Comparison of ENCODE assay signal across 14 cellular contexts in the genomic region with DNA sequence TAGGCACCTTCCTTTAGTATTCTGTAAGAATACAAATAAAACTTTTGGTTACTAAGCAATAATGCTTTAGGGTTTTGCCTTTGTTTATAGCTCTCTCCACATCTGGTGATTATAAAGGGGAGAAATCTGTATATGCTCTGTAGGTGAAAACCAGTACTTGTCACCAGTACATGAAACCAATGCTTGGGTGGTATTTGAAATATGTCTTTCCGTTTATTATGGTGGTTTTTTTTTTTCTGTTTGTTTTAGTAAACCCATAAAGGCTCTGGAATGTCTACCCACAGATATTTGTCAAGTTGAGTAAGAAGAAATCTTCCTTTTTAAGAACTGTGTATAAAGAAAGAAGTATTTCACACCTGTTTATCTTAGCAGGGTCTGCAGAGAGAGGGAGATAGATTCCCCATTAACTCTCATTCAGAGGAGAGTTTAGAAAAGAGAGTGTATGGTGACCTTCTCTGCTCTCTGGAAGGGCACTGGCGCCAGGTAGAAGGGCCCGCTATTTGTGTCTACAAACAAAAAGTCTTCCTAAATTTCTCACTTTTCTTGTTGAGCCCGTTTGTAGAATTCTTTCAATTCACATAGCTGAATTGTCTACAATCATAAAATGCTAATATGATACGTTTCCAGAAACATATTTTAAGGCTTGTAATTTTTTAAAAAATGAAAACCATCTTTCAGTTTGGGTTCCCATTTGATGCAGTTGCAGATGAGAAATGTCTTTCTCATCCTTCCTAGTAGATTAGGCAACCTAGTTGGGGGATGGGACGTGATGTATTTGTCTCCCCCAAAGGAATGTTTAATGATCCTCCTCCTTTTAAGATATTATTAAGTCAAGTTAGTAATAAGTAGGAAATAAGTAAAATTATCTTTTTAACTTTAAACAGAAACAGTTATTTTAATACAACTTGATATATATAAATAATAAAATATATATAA. TPM values are rescaled to one million over a fixed set of nuclear protein-coding genes. Genes with fewer than 3 reads are reported as not detected.
A peak's percentile ranks its signal among the peaks of the same experiment; 100 is the strongest.
DNase-seq lines count a peak whose midpoint lies in the region; ATAC-seq, FAIRE-seq and TF ChIP-seq lines count a peak whose summit lies in the region.
"Had no signal": no experiment of that assay in that cellular context is flagged by ENCODE, and none has a peak within 500 bp of the region (broad histone marks: within the 10 kb centered on the region; RNA-seq: fewer than 3 reads in every experiment).

No MANE protein-coding gene starts in this region.

- H3K36me3 ChIP-seq in heart left ventricle (peaks cover 0 to 6% (median 0%) of the 10 kb centered on the region in 9 donors), keratinocyte (ENCODE audit: control insufficient read depth in 2 of 2, extremely low read depth in 1 of 2, insufficient read depth in 2 of 2, low read length in 2 of 2) (no peaks in the 10 kb centered on the region)
- H3K36me3 ChIP-seq in CD8-positive, alpha-beta T cell (ENCODE audit: insufficient read depth, low read length): no peaks in the 10 kb centered on the region

- H3K4me1 Mint-ChIP-seq in type B pancreatic cell (ENCODE audit: unreplicated experiment): peaks cover 16% of the 10 kb centered on the region
- H3K4me1 Mint-ChIP-seq in CD8-positive, alpha-beta T cell (ENCODE audit: low read depth): no peaks in the 10 kb centered on the region

- TF ChIP-seq POLR2A in heart left ventricle (IDR thresholded peaks at IDR 0.05): no peak

- peaks cover 0 to 48% (median 14%) of the 10 kb centered on the region in 12 donors for H3K4me1 ChIP-seq in heart left ventricle
- peaks cover 2% of the 10 kb centered on the region for H3K4me1 ChIP-seq in right cardiac atrium (ENCODE audit: control insufficient read depth, insufficient read depth, low read length)
- H3K4me1 ChIP-seq in keratinocyte (ENCODE audit: control insufficient read depth, extremely low read depth, insufficient read depth, low read length): peaks cover 5% of the 10 kb centered on the region
- no peaks in the 10 kb centered on the region for H3K4me1 ChIP-seq in CD8-positive, alpha-beta T cell (ENCODE audit: insufficient read depth, low read length)

- WGBS in heart left ventricle, 4 donors: 59 to 65% (median 62%) methylated on average over 6 of the region's 6 CpGs
- 63% methylated on average over 6 of the region's 6 CpGs for WGBS in right cardiac atrium

- H3K9me3 Mint-ChIP-seq in type B pancreatic cell: peaks cover 6% of the 10 kb centered on the region
- H3K9me3 Mint-ChIP-seq in CD8-positive, alpha-beta T cell: no peaks in the 10 kb centered on the region

- H3K4me3 ChIP-seq in heart left ventricle (no peak overlapping the region), right cardiac atrium (ENCODE audit: low read length) (no peak overlapping the region), keratinocyte (ENCODE audit: control insufficient read depth in 2 of 3, extremely low read depth in 1 of 3, insufficient read depth in 2 of 3, low read depth in 1 of 3, low read length in 3 of 3) (no peak overlapping the region)
- H3K4me3 ChIP-seq in CD8-positive, alpha-beta T cell (ENCODE audit: low read depth, low read length): no peak overlapping the region
- H3K4me3 ChIP-seq: skin epidermis had no signal

- H2AFZ ChIP-seq in keratinocyte (ENCODE audit: control insufficient read depth, low read length): no peak overlapping the region

- FAIRE-seq in keratinocyte (lab: Jason Lieb, UNC): no peak
- FAIRE-seq: islet of Langerhans had no signal

- H4K20me1 ChIP-seq in keratinocyte (ENCODE audit: control insufficient read depth, extremely low read depth, insufficient read depth, low read length): no peaks in the 10 kb centered on the region

- CTCF ChIA-PET in CD8-positive, alpha-beta T cell (lab: Charles Lee): no interaction called here

- intact Hi-C loops in heart left ventricle (cut with DNase I) (no loop called here), right cardiac atrium (cut with DNase I) (no loop called here)
- intact Hi-C loops in CD8-positive, alpha-beta T cell (cut with DNase I, micrococcal nuclease): no loop called here

- H3K79me2 ChIP-seq in keratinocyte (ENCODE audit: control insufficient read depth, insufficient read depth, low read length): peaks cover 50% of the 10 kb centered on the region

- H3K27me3 Mint-ChIP-seq in type B pancreatic cell: no peaks in the 10 kb centered on the region
- peaks cover 2% of the 10 kb centered on the region for H3K27me3 Mint-ChIP-seq in CD8-positive, alpha-beta T cell (ENCODE audit: low read depth)

- TF ChIP-seq CTCF in heart left ventricle (IDR thresholded peaks at IDR 0.05) (no peak), VCaP (conservative IDR thresholded peaks at IDR 0.05) (no peak), keratinocyte (optimal IDR thresholded peaks at IDR 0.05 in 1 of 3, IDR thresholded peaks at IDR 0.05 in 1 of 3, conservative IDR thresholded peaks at IDR 0.05 in 1 of 3; ENCODE audit: extremely low read depth in 1 of 3, insufficient read depth in 2 of 3, low read length in 3 of 3) (no peak), type B pancreatic cell (conservative IDR thresholded peaks at IDR 0.05) (no peak)
- TF ChIP-seq CTCF in CD8-positive, alpha-beta T cell (IDR thresholded peaks at IDR 0.05): no peak

- dilution Hi-C loops in keratinocyte (cut with MboI; ENCODE audit: extremely low pct_ligation_motif_present, low sequenced_read_pairs): no loop called here

- POLR2A ChIA-PET in CD8-positive, alpha-beta T cell (lab: Charles Lee): interaction anchor here (0.6 kb wide), 1 partner anchor 1247 kb away, joined by 3 read pairs; no protein-coding TSS in a partner anchor

- no peak overlapping the region for H3K4me3 Mint-ChIP-seq in type B pancreatic cell
- no peak overlapping the region for H3K4me3 Mint-ChIP-seq in CD8-positive, alpha-beta T cell
- H3K4me3 Mint-ChIP-seq: activated T-cell treated with anti-CD3 and anti-CD28 coated beads, Interleukin-2, amount 50 U/mL, for 72 hours had no signal

- H3K9me3 ChIP-seq in heart left ventricle: peaks cover 0 to 18% (median 0%) of the 10 kb centered on the region in 12 donors
- no peaks in the 10 kb centered on the region for H3K9me3 ChIP-seq in right cardiac atrium (ENCODE audit: control insufficient read depth, low read length)
- no peaks in the 10 kb centered on the region for H3K9me3 ChIP-seq in keratinocyte (ENCODE audit: control insufficient read depth, low read depth, low read length)
- no peaks in the 10 kb centered on the region for H3K9me3 ChIP-seq in CD8-positive, alpha-beta T cell (ENCODE audit: low read length)

- DNase-seq in heart left ventricle (no peak), right cardiac atrium (no peak), keratinocyte (ENCODE audit: low read depth, low spot score) (no peak), type B pancreatic cell (ENCODE audit: extremely low spot score, unreplicated experiment) (no peak), retina (no peak)
- DNase-seq in CD8-positive, alpha-beta T cell: no peak
- no peak for DNase-seq in activated effector memory CD4-positive, alpha-beta T cell treated with Interleukin-2 at 50 U/mL for 16 hours
- DNase-seq: activated T-cell treated with anti-CD3 and anti-CD28 coated beads, Interleukin-2, amount 50 U/mL, for 72 hours; AML-193; NCI-H524; T1000 had no signal

- no peaks in the 10 kb centered on the region for H3K9me1 ChIP-seq in keratinocyte (ENCODE audit: control insufficient read depth, extremely low read depth, insufficient read depth, low read length)

- H3K4me2 ChIP-seq in keratinocyte (ENCODE audit: control insufficient read depth, extremely low read depth, insufficient read depth, low read depth, low read length): no peak overlapping the region

- H3K9ac ChIP-seq in keratinocyte (ENCODE audit: control insufficient read depth, extremely low read depth, insufficient read depth, low read length): no peak overlapping the region

- H3K27ac Mint-ChIP-seq in type B pancreatic cell: peak overlapping the region; percentile 30
- no peak overlapping the region for H3K27ac Mint-ChIP-seq in CD8-positive, alpha-beta T cell
- H3K27ac Mint-ChIP-seq: activated T-cell treated with anti-CD3 and anti-CD28 coated beads, Interleukin-2, amount 50 U/mL, for 72 hours had no signal

- peaks cover 13% of the 10 kb centered on the region for H3K36me3 Mint-ChIP-seq in type B pancreatic cell
- H3K36me3 Mint-ChIP-seq in CD8-positive, alpha-beta T cell: no peaks in the 10 kb centered on the region

- ATAC-seq in heart left ventricle (peak in 1 of 4 donors; percentile 54), right cardiac atrium (no peak)
- no peak for ATAC-seq in CD8-positive, alpha-beta T cell
- ATAC-seq: activated T-cell treated with anti-CD3 and anti-CD28 coated beads, Interleukin-2, amount 50 U/mL, for 72 hours had no signal

- H3K27me3 ChIP-seq in heart left ventricle (no peaks in the 10 kb centered on the region), right cardiac atrium (ENCODE audit: control insufficient read depth, insufficient read depth) (no peaks in the 10 kb centered on the region), keratinocyte (ENCODE audit: control insufficient read depth, extremely low read depth, insufficient read depth, low read length) (no peaks in the 10 kb centered on the region)
- no peaks in the 10 kb centered on the region for H3K27me3 ChIP-seq in CD8-positive, alpha-beta T cell (ENCODE audit: insufficient read depth, low read length)

- H3K27ac ChIP-seq in heart left ventricle: peak overlapping the region in 11 of 12 donors; percentile 1 to 65 (median 39)
- H3K27ac ChIP-seq in right cardiac atrium (ENCODE audit: low read length): no peak overlapping the region
- H3K27ac ChIP-seq in VCaP: peak overlapping the region; percentile 61
- peak overlapping the region; percentile 9 for H3K27ac ChIP-seq in keratinocyte (ENCODE audit: control insufficient read depth, insufficient read depth, low read length)
- H3K27ac ChIP-seq in CD8-positive, alpha-beta T cell (ENCODE audit: low read depth, low read length): no peak overlapping the region

RNA-seq across cellular contexts. Expression of gene MAP3K20, which starts 33.9 kb away (rescaled TPM):
- total RNA-seq in heart left ventricle: 100 to 1,000 TPM; 275 to 487 (median 451) TPM
- polyA plus RNA-seq in heart left ventricle: 100 to 1,000 TPM in 1 of 2 donors, 10 to 100 TPM in 1; 98.6 to 175 TPM
- total RNA-seq in right cardiac atrium: 100 to 1,000 TPM; 268 to 327 (median 295) TPM
- 86.3 TPM for polyA plus RNA-seq in right cardiac atrium
- 23.9 to 31.7 TPM (median 28.1 TPM) in 3 replicates for polyA plus RNA-seq in keratinocyte
- 16.6 TPM for polyA plus RNA-seq in keratinocyte (2011; ENCODE audit: low read depth)
- 18.3 and 35.3 TPM in 2 replicates for polyA plus RNA-seq in keratinocyte (2011; cell fraction: cytosol; rRNA removed)
- polyA plus RNA-seq in keratinocyte (2011; cell fraction: nucleus; rRNA removed): 21.7 and 21.9 TPM in 2 replicates
- 17.5 and 24.7 TPM in 2 replicates for polyA plus RNA-seq in keratinocyte (2012; ENCODE audit: low replicate concordance)
- polyA minus RNA-seq in keratinocyte: 8.5 to 72.1 TPM (median 43.9 TPM) in 3 replicates
- polyA minus RNA-seq in keratinocyte (2011; cell fraction: cytosol; rRNA and poly(A)+ RNA removed): 59.5 TPM
- polyA minus RNA-seq in keratinocyte (2011; cell fraction: nucleus; rRNA and poly(A)+ RNA removed): 16.7 and 40.3 TPM in 2 replicates
- total RNA-seq in type B pancreatic cell (ENCODE audit: low replicate concordance): 12.1 and 23.5 TPM in 2 replicates
- total RNA-seq in CD8-positive, alpha-beta T cell: 1 to 10 TPM in 1 of 2 experiments, under 1 TPM in 1; 0.76 to 1.2 TPM

Comparison
In these comparisons a context has a peak if more than half of its experiments do, and no peak if none do; other contexts are left out.
1. H3K27ac ChIP-seq: peak in heart left ventricle (11 of 12), VCaP (single experiment) and keratinocyte (single experiment); none in right cardiac atrium (single experiment) and CD8-positive, alpha-beta T cell (single experiment).